Comparison of ENCODE assay signal across 22 cellular contexts in the genomic region with DNA sequence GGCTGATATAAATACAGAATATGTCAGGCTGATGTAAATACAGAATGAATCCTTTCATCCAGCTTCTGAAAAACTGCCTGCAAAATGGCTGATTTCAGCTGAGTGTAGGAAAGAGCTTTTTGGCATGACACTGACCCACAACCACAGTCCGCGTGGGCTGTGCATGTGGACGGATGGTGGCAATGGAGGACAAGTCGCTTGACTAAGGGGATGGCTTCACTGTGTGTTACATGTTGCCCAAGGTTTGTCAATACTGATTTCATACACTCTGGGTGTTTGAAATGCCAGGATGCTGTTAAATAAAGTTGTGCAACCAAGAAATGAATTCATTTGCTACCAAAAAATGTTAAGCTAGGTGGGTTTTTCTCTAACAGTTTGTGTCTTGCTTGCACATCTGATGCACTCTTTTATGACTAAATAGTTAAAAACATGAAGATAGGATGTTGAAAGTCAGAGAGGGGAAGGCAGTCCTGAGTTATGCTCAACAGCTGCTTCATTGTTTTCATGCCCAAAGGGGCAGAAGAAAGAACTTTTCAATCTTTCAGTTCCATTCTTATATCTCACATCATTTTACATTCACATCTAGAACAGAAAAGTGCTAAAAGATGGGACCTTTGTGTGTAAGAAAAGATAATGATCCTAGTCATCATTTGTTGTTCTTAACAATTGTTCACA. TPM values are rescaled to one million over a fixed set of nuclear protein-coding genes. Genes with fewer than 3 reads are reported as not detected.
"Had no signal": no experiment of that assay in that cellular context is flagged by ENCODE, and none has a peak within 500 bp of the region (broad histone marks: within the 10 kb centered on the region; RNA-seq: fewer than 3 reads in every experiment).

No MANE protein-coding gene starts in this region.

- H3K27me3 ChIP-seq: esophagus squamous epithelium, heart left ventricle, right atrium auricular region, thyroid gland, upper lobe of right lung had no signal

- H3K9me3 ChIP-seq: esophagus squamous epithelium, heart left ventricle, psoas muscle, right atrium auricular region, thyroid gland, upper lobe of right lung had no signal

- H3K36me3 ChIP-seq: esophagus squamous epithelium, right atrium auricular region, thyroid gland, upper lobe of right lung had no signal

- DNase-seq: activated B cell treated with CpG ODN at 0.5 μM for 24 hours; activated CD4-positive, alpha-beta T cell treated with anti-CD3 and anti-CD28 coated beads for 4 hours; activated CD4-positive, alpha-beta T cell treated with anti-CD3 and anti-CD28 coated beads, Interleukin-2, amount 50 U/mL, for 48 hours; activated effector memory CD4-positive, alpha-beta T cell treated with anti-CD3 and anti-CD28 coated beads, Interleukin-2, amount 50 U/mL, for 16 hours; activated naive CD4-positive, alpha-beta T cell treated with anti-CD3 and anti-CD28 coated beads, Interleukin-2, amount 10 ng/mL, durations not matched to agents 7 days and 5 days; activated T-cell treated with anti-CD3 and anti-CD28 coated beads, Interleukin-2, amount 50 U/mL, for 72 hours; cortex of kidney; endodermal cell; esophagus squamous epithelium; heart left ventricle; islet precursor cell; left cardiac atrium; naive B cell; psoas muscle; stimulated activated CD4-positive, alpha-beta T cell treated with anti-CD3 and anti-CD28 coated beads, Interleukin-1b, Interleukin-23, amount 100 ng/mL, for 48 hours; substantia nigra; T-helper 17 cell; thyroid gland; upper lobe of right lung had no signal

- H3K4me1 ChIP-seq: heart left ventricle, right atrium auricular region, thyroid gland, upper lobe of right lung had no signal

- ATAC-seq: activated T-cell treated with anti-CD3 and anti-CD28 coated beads, Interleukin-2, amount 50 U/mL, for 72 hours; heart left ventricle; T-helper 17 cell; upper lobe of right lung had no signal

- H3K4me3 ChIP-seq: esophagus squamous epithelium, heart left ventricle, psoas muscle, right atrium auricular region, skin epidermis, thyroid gland, upper lobe of right lung had no signal

- H3K27ac ChIP-seq: esophagus squamous epithelium, heart left ventricle, psoas muscle, right atrium auricular region, skin epidermis, thyroid gland, upper lobe of right lung had no signal

RNA-seq across cellular contexts. Expression of a gene that starts 36.5 kb away (rescaled TPM):
- total RNA-seq: activated B cell treated with CpG ODN at 0.5 μM for 24 hours; activated T-cell treated with anti-CD3 and anti-CD28 coated beads, Interleukin-2, amount 50 U/mL, for 72 hours; mononuclear cell; T-helper 17 cell had no signal
